In genomic region chr4:168630445-168631187, GRCh38 we compare ENCODE assay signal across 9 cellular contexts.
DNase-seq lines count a peak whose midpoint lies in the region; ATAC-seq and TF ChIP-seq lines count a peak whose summit lies in the region.
"Had no signal": no experiment of that assay in that cellular context is flagged by ENCODE, and none has a peak within 500 bp of the region (broad histone marks: within the 10 kb centered on the region; RNA-seq: fewer than 3 reads in every experiment).

No MANE protein-coding gene starts in this region.

- H3K4me3 Mint-ChIP-seq in GM23338 (peak overlapping the region; percentile 84), glutamatergic neuron (ENCODE audit: unreplicated experiment) (peak overlapping the region; percentile 91)

- no peak overlapping the region for H3K27ac Mint-ChIP-seq in GM23338
- H3K27ac Mint-ChIP-seq in glutamatergic neuron (ENCODE audit: unreplicated experiment) = no peak overlapping the region

- peaks cover 32% of the 10 kb centered on the region for H3K4me1 ChIP-seq in GM23338 (ENCODE audit: insufficient read depth)

- H3K27me3 Mint-ChIP-seq in GM23338 (ENCODE audit: insufficient read depth, low read depth, poor library complexity) (peaks cover 9% of the 10 kb centered on the region), glutamatergic neuron (ENCODE audit: unreplicated experiment) (no peaks in the 10 kb centered on the region)

- H3K4me3 ChIP-seq in GM23338 = peak overlapping the region; percentile 90
- H3K4me3 ChIP-seq in SK-N-MC = peak overlapping the region; percentile 87
- H3K4me3 ChIP-seq in skeletal muscle cell (ENCODE audit: low read depth, low read length) = peak overlapping the region; percentile 76

- no peaks in the 10 kb centered on the region for H3K36me3 ChIP-seq in GM23338 (ENCODE audit: insufficient read depth)
- no peaks in the 10 kb centered on the region for H3K36me3 ChIP-seq in SK-N-MC (ENCODE audit: insufficient read depth, low read length)

- TF ChIP-seq CTCF in GM23338 (conservative IDR thresholded peaks at IDR 0.05; ENCODE audit: low read depth in 2 of 2) = no peak
- no peak for TF ChIP-seq CTCF in glutamatergic neuron (IDR thresholded peaks at IDR 0.05; ENCODE audit: partially characterized antibody, unreplicated experiment)

- H3K9me3 ChIP-seq in SK-N-MC (ENCODE audit: low read depth, low read length) = no peaks in the 10 kb centered on the region

- no peak for ATAC-seq in GM23338
- ATAC-seq in activated CD4-positive, CD25-positive, alpha-beta regulatory T cell treated with anti-CD3 and anti-CD28 coated beads, Interleukin-2, amount 50 U/mL, for 24 hours = no peak

- no peak overlapping the region for H3K27ac ChIP-seq in GM23338 (ENCODE audit: low read depth)
- H3K27ac ChIP-seq in SK-N-MC = peak overlapping the region; percentile 33; the same call in 1 of the 2 replicates

- H4K20me1 ChIP-seq in GM23338 (replicated peaks; ENCODE audit: insufficient read depth) = no peaks in the 10 kb centered on the region

- peak overlapping the region; percentile 60 for H3K9ac ChIP-seq in SK-N-MC (ENCODE audit: insufficient read length)

- peaks cover 29% of the 10 kb centered on the region for H3K27me3 ChIP-seq in GM23338 (ENCODE audit: insufficient read depth)

- H3K9me2 ChIP-seq in GM23338 (ENCODE audit: insufficient read depth) = no peaks in the 10 kb centered on the region

- H3K4me1 Mint-ChIP-seq in GM23338 (peaks cover 47% of the 10 kb centered on the region), glutamatergic neuron (ENCODE audit: low read depth, unreplicated experiment) (peaks cover 23% of the 10 kb centered on the region)

- H3K79me2 ChIP-seq in GM23338 (replicated peaks; ENCODE audit: insufficient read depth) = no peaks in the 10 kb centered on the region

- H2AFZ ChIP-seq in GM23338 = peak overlapping the region; percentile 100

- H3K36me3 Mint-ChIP-seq in GM23338 (ENCODE audit: low read depth) = no peaks in the 10 kb centered on the region
- no peaks in the 10 kb centered on the region for H3K36me3 Mint-ChIP-seq in glutamatergic neuron (ENCODE audit: unreplicated experiment)

- peak overlapping the region; percentile 88 for H3K4me2 ChIP-seq in GM23338

- no peaks in the 10 kb centered on the region; the same call in 2 of the 3 replicates for H3K9me3 Mint-ChIP-seq in GM23338
- H3K9me3 Mint-ChIP-seq in glutamatergic neuron (ENCODE audit: unreplicated experiment) = no peaks in the 10 kb centered on the region

- DNase-seq in GM23338 (ENCODE audit: low spot score) (no peak), SK-N-MC (ENCODE audit: low read depth, low spot score) (no peak), glutamatergic neuron (no peak), skeletal muscle cell (ENCODE audit: low read depth) (peak; percentile 73), NCI-H1417 (lab: John Stamatoyannopoulos, UW) (no peak), pons (ENCODE audit: low spot score) (no peak), SIG-M5 (lab: John Stamatoyannopoulos, UW) (no peak)
- DNase-seq: stimulated activated CD4-positive, alpha-beta T cell treated with anti-CD3 and anti-CD28 coated beads, Interleukin-4, amount 100 ng/mL, for 1 hour had no signal

- H3F3A ChIP-seq in GM23338 (replicated peaks; ENCODE audit: low read depth) = peaks cover 3% of the 10 kb centered on the region; the same call in 1 of the 2 replicates

TF ChIP-seq in GM23338, 12 proteins besides CTCF, POLR2A, EP300 and RAD21 (continues in another document):
- TF ChIP-seq CREB1 (CRISPR knock-in tag; IDR thresholded peaks at IDR 0.05; ENCODE audit: low read depth) = no peak
- TF ChIP-seq POLR2AphosphoS5 (IDR thresholded peaks at IDR 0.05; ENCODE audit: low read depth) = no peak
- no peak for TF ChIP-seq STAT1 (IDR thresholded peaks at IDR 0.05; ENCODE audit: unreplicated experiment)
- TF ChIP-seq NANOG (IDR thresholded peaks at IDR 0.05; ENCODE audit: borderline replicate concordance) = no peak
- no peak for TF ChIP-seq JUNB (IDR thresholded peaks at IDR 0.05; ENCODE audit: unreplicated experiment)
- no peak for TF ChIP-seq ZNF114 (CRISPR knock-in tag; IDR thresholded peaks at IDR 0.05)
- TF ChIP-seq ETS1 (IDR thresholded peaks at IDR 0.05) = no peak
- TF ChIP-seq ZNF462 (CRISPR knock-in tag; IDR thresholded peaks at IDR 0.05) = no peak
